ENCODE assay signal across 21 cellular contexts in the genomic region with DNA sequence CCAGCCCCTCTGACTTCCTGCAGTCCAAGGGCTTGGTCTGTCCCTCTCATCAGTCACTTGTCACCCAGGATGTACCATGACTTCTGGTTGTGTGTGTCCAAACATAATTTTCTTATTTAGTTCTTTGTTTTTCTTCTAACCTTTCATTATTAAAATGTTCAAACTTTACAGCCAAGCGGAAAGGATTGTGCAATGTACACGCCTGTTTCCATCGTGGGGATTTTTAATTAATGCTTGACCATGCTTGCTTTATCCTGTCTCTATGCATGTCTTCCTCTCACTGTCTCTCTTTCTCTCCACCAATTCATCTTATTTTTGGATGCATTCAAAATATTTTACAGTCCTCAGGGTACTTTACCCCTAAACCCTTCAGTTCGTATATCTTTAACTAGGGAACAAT. TPM values are rescaled to one million over a fixed set of nuclear protein-coding genes. Genes with fewer than 3 reads are reported as not detected.
"Had no signal": no experiment of that assay in that cellular context is flagged by ENCODE, and none has a peak within 500 bp of the region (broad histone marks: within the 10 kb centered on the region; RNA-seq: fewer than 3 reads in every experiment).

No MANE protein-coding gene starts in this region.

- H3K27me3 Mint-ChIP-seq: effector memory CD8-positive, alpha-beta T cell; memory B cell; progenitor cell of endocrine pancreas had no signal

- H3K4me1 Mint-ChIP-seq: memory B cell; natural killer cell; neural crest cell; stimulated activated effector memory CD8-positive, alpha-beta T cell treated with anti-CD3 and anti-CD28 coated beads, Interleukin-12 subunit alpha, Interleukin-12 subunit beta, amount 100 ng/mL, for 72 hours had no signal

- H3K4me1 ChIP-seq: parathyroid adenoma, right atrium auricular region, sigmoid colon, thyroid gland had no signal

- H3K4me3 Mint-ChIP-seq: effector memory CD8-positive, alpha-beta T cell; memory B cell; natural killer cell; neural crest cell; stimulated activated effector memory CD8-positive, alpha-beta T cell treated with anti-CD3 and anti-CD28 coated beads, Interleukin-12 subunit alpha, Interleukin-12 subunit beta, amount 100 ng/mL, for 72 hours had no signal

- H3K27me3 ChIP-seq: esophagus squamous epithelium, right atrium auricular region, sigmoid colon, stomach, thyroid gland had no signal

- H3K36me3 Mint-ChIP-seq: memory B cell; natural killer cell; stimulated activated effector memory CD8-positive, alpha-beta T cell treated with anti-CD3 and anti-CD28 coated beads, Interleukin-12 subunit alpha, Interleukin-12 subunit beta, amount 100 ng/mL, for 72 hours had no signal

- H3K9me3 ChIP-seq: esophagus squamous epithelium, right atrium auricular region, sigmoid colon, stomach, thyroid gland had no signal

- H3K4me3 ChIP-seq: coronary artery, esophagus squamous epithelium, lung, right atrium auricular region, sigmoid colon, stomach, thyroid gland had no signal

- H3K79me2 ChIP-seq: parathyroid adenoma had no signal

- H3K9ac ChIP-seq: parathyroid adenoma had no signal

- ATAC-seq: effector memory CD8-positive, alpha-beta T cell; left lobe of liver; natural killer cell; stimulated activated effector memory CD8-positive, alpha-beta T cell treated with anti-CD3 and anti-CD28 coated beads, Interleukin-12 subunit alpha, Interleukin-12 subunit beta, amount 100 ng/mL, for 72 hours had no signal

- H3K27ac Mint-ChIP-seq: effector memory CD8-positive, alpha-beta T cell; memory B cell; natural killer cell; progenitor cell of endocrine pancreas; stimulated activated effector memory CD8-positive, alpha-beta T cell treated with anti-CD3 and anti-CD28 coated beads, Interleukin-12 subunit alpha, Interleukin-12 subunit beta, amount 100 ng/mL, for 72 hours had no signal

- H3K36me3 ChIP-seq: esophagus squamous epithelium, right atrium auricular region, sigmoid colon, stomach, thyroid gland had no signal

- H3K9me3 Mint-ChIP-seq: effector memory CD8-positive, alpha-beta T cell; memory B cell; natural killer cell; neural crest cell; stimulated activated effector memory CD8-positive, alpha-beta T cell treated with anti-CD3 and anti-CD28 coated beads, Interleukin-12 subunit alpha, Interleukin-12 subunit beta, amount 100 ng/mL, for 72 hours had no signal

- DNase-seq: effector memory CD8-positive, alpha-beta T cell; erythroblast; esophagus squamous epithelium; natural killer cell; sigmoid colon; stimulated activated CD4-positive, alpha-beta T cell treated with anti-CD3 and anti-CD28 coated beads, Interleukin-2, amount 100 ng/mL, for 24 hours; stimulated activated CD4-positive, alpha-beta T cell treated with anti-CD3 and anti-CD28 coated beads, Interleukin-4, amount 100 ng/mL, for 24 hours; stimulated activated naive CD4-positive, alpha-beta T cell treated with Interleukin-2 at 50 U/mL for 16 hours; stomach; thyroid gland; trophoblast cell had no signal

- H2AFZ ChIP-seq: parathyroid adenoma had no signal

- H3K27ac ChIP-seq: coronary artery, esophagus squamous epithelium, parathyroid adenoma, right atrium auricular region, sigmoid colon, stomach, thyroid gland had no signal

RNA-seq across cellular contexts. Expression of gene ZNF488, which starts 26.2 kb away (rescaled TPM):
- total RNA-seq: mononuclear cell, natural killer cell, right atrium auricular region had no signal
